21 cellular contexts compared by ENCODE assay signal in genomic region chr9:77486968-77487367, GRCh38.
DNase-seq lines count a peak whose midpoint lies in the region; ATAC-seq, FAIRE-seq and TF ChIP-seq lines count a peak whose summit lies in the region.
"Had no signal": no experiment of that assay in that cellular context is flagged by ENCODE, and none has a peak within 500 bp of the region (broad histone marks: within the 10 kb centered on the region; RNA-seq: fewer than 3 reads in every experiment).

No MANE protein-coding gene starts in this region.

- no peak overlapping the region for H3K4me3 ChIP-seq in astrocyte (ENCODE audit: insufficient read depth, low read depth, low read length)
- H3K4me3 ChIP-seq: BLaER1 treated with 17β-estradiol and CSF1 and Interleukin-3, amounts not matched to agents 10 nM and 100 nM; GM12878; K562; PC-9 had no signal

- peaks cover 3% of the 10 kb centered on the region for H3K4me1 ChIP-seq in astrocyte (ENCODE audit: insufficient read depth, low read length)

- H3K27me3 Mint-ChIP-seq in activated CD8-positive, alpha-beta memory T cell treated with anti-CD3 and anti-CD28 coated beads, Interleukin-2, amount 10 ng/mL, durations not matched to agents 7 days and 5 days: peaks cover 12% of the 10 kb centered on the region
- H3K27me3 Mint-ChIP-seq in astrocyte (ENCODE audit: low read depth, unreplicated experiment) (no peaks in the 10 kb centered on the region), T-helper 17 cell (peaks cover 29% of the 10 kb centered on the region)

- H3K4me2 ChIP-seq in astrocyte (ENCODE audit: low read length): no peak overlapping the region
- H3K4me2 ChIP-seq: BLaER1 treated with 17β-estradiol and CSF1 and Interleukin-3, amounts not matched to agents 10 nM and 100 nM; PC-9 had no signal

- no peak overlapping the region for H3K27ac ChIP-seq in astrocyte (ENCODE audit: low read depth, low read length)
- H3K27ac ChIP-seq: BLaER1 treated with 17β-estradiol and CSF1 and Interleukin-3, amounts not matched to agents 10 nM and 100 nM; PC-9 had no signal

- no peaks in the 10 kb centered on the region for H4K20me1 ChIP-seq in astrocyte (ENCODE audit: insufficient read depth, low read length)
- H4K20me1 ChIP-seq: BLaER1 treated with 17β-estradiol and CSF1 and Interleukin-3, amounts not matched to agents 10 nM and 100 nM had no signal

- H3K4me1 Mint-ChIP-seq in activated CD8-positive, alpha-beta memory T cell treated with anti-CD3 and anti-CD28 coated beads, Interleukin-2, amount 10 ng/mL, durations not matched to agents 7 days and 5 days: peaks cover 27% of the 10 kb centered on the region
- H3K4me1 Mint-ChIP-seq in astrocyte (ENCODE audit: low read depth, unreplicated experiment) (peaks cover 7% of the 10 kb centered on the region), T-helper 17 cell (peaks cover 3% of the 10 kb centered on the region)

- H3K27ac Mint-ChIP-seq in activated CD8-positive, alpha-beta memory T cell treated with anti-CD3 and anti-CD28 coated beads, Interleukin-2, amount 10 ng/mL, durations not matched to agents 7 days and 5 days: no peak overlapping the region
- H3K27ac Mint-ChIP-seq in astrocyte (ENCODE audit: unreplicated experiment) (peak overlapping the region; percentile 84), T-helper 17 cell (no peak overlapping the region)

- ATAC-seq in activated CD8-positive, alpha-beta memory T cell treated with anti-CD3 and anti-CD28 coated beads, Interleukin-2, amount 10 ng/mL, durations not matched to agents 7 days and 5 days: peak; percentile 39
- no peak for ATAC-seq in T-helper 17 cell
- ATAC-seq: GM12878, K562 had no signal

- no peak overlapping the region for H3K4me3 Mint-ChIP-seq in activated CD8-positive, alpha-beta memory T cell treated with anti-CD3 and anti-CD28 coated beads, Interleukin-2, amount 10 ng/mL, durations not matched to agents 7 days and 5 days
- H3K4me3 Mint-ChIP-seq in astrocyte (ENCODE audit: unreplicated experiment): no peak overlapping the region
- H3K4me3 Mint-ChIP-seq in T-helper 17 cell: no peak overlapping the region

- TF ChIP-seq CTCF in astrocyte (IDR thresholded peaks at IDR 0.05; ENCODE audit: insufficient read depth, low read depth, low read length): no peak

- H2AFZ ChIP-seq in astrocyte (ENCODE audit: low read depth, low read length): no peak overlapping the region
- H2AFZ ChIP-seq: PC-9 had no signal

- H3K36me3 ChIP-seq in astrocyte (ENCODE audit: insufficient read depth, low read length): no peaks in the 10 kb centered on the region
- H3K36me3 ChIP-seq: BLaER1 treated with 17β-estradiol and CSF1 and Interleukin-3, amounts not matched to agents 10 nM and 100 nM had no signal

- FAIRE-seq in astrocyte (lab: Jason Lieb, UNC): no peak
- FAIRE-seq: A204.1, GM12878, K562 had no signal

- no peaks in the 10 kb centered on the region for H3K9me3 Mint-ChIP-seq in activated CD8-positive, alpha-beta memory T cell treated with anti-CD3 and anti-CD28 coated beads, Interleukin-2, amount 10 ng/mL, durations not matched to agents 7 days and 5 days (ENCODE audit: low read depth)
- H3K9me3 Mint-ChIP-seq in astrocyte (ENCODE audit: unreplicated experiment): peaks cover 12% of the 10 kb centered on the region

- no peaks in the 10 kb centered on the region for H3K9me3 ChIP-seq in astrocyte (ENCODE audit: insufficient read depth, low read depth, low read length)
- H3K9me3 ChIP-seq in T-helper 17 cell (ENCODE audit: control insufficient read depth, low read length, poor library complexity, severe bottlenecking): no peaks in the 10 kb centered on the region

- H3K36me3 Mint-ChIP-seq in activated CD8-positive, alpha-beta memory T cell treated with anti-CD3 and anti-CD28 coated beads, Interleukin-2, amount 10 ng/mL, durations not matched to agents 7 days and 5 days: peaks cover 3% of the 10 kb centered on the region
- H3K36me3 Mint-ChIP-seq in astrocyte (ENCODE audit: low read depth, unreplicated experiment): no peaks in the 10 kb centered on the region
- H3K36me3 Mint-ChIP-seq in T-helper 17 cell (ENCODE audit: low read depth): peaks cover 3% of the 10 kb centered on the region

- H3K9ac ChIP-seq in astrocyte (ENCODE audit: low read length): no peak overlapping the region
- H3K9ac ChIP-seq: BLaER1 treated with 17β-estradiol and CSF1 and Interleukin-3, amounts not matched to agents 10 nM and 100 nM had no signal

- no peaks in the 10 kb centered on the region for H3K79me2 ChIP-seq in astrocyte (ENCODE audit: insufficient read depth, low read length)

- no peaks in the 10 kb centered on the region for H3K27me3 ChIP-seq in astrocyte (ENCODE audit: insufficient read depth, low read length)
- H3K27me3 ChIP-seq: BLaER1 treated with 17β-estradiol and CSF1 and Interleukin-3, amounts not matched to agents 10 nM and 100 nM had no signal

- DNase-seq in activated CD8-positive, alpha-beta memory T cell treated with anti-CD3 and anti-CD28 coated beads, Interleukin-2, amount 10 ng/mL, durations not matched to agents 7 days and 5 days: no peak
- DNase-seq in activated CD8-positive, alpha-beta memory T cell treated with anti-CD3 and anti-CD28 coated beads, Interleukin-2, amount 50 U/mL, for 48 hours: no peak
- DNase-seq in NCI-H226 (peak; percentile 44), astrocyte (ENCODE audit: low read depth) (peak; percentile 51), kidney glomerular epithelial cell (lab: John Stamatoyannopoulos, UW) (peak; percentile 16), T-helper 17 cell (no peak), NCI-H2029 treated with DMSO at 0.1 percent for 48 hours (lab: John Stamatoyannopoulos, UW) (no peak), GM19240 (ENCODE audit: insufficient read length, low spot score) (no peak)
- DNase-seq: DND-41, GDM1, GOT3, NCI-H1417 treated with DMSO at 0.1 percent for 48 hours, NCI-H1930, NCI-H2171 treated with DMSO at 0.1 percent for 48 hours, NCI-H774, PC-9, Right ventricle myocardium superior had no signal

- CTCF ChIA-PET in activated CD8-positive, alpha-beta memory T cell treated with anti-CD3 and anti-CD28 coated beads, Interleukin-2, amount 10 ng/mL, durations not matched to agents 7 days and 5 days (lab: Charles Lee): interaction anchor here (0.8 to 5.5 kb wide), 7 partner anchors 11 to 644 kb away, joined by 3 to 167 read pairs (median 6); no protein-coding TSS in a partner anchor

Comparison
In these comparisons a context has a peak if more than half of its experiments do, and no peak if none do; other contexts are left out.
1. DNase-seq: peak in NCI-H226 (single experiment), astrocyte (single experiment) and kidney glomerular epithelial cell (single experiment); none in activated CD8-positive, alpha-beta memory T cell treated with anti-CD3 and anti-CD28 coated beads, Interleukin-2, amount 10 ng/mL, durations not matched to agents 7 days and 5 days (single experiment), activated CD8-positive, alpha-beta memory T cell treated with anti-CD3 and anti-CD28 coated beads, Interleukin-2, amount 50 U/mL, for 48 hours (single experiment), T-helper 17 cell (0 of 3), NCI-H2029 treated with DMSO at 0.1 percent for 48 hours (single experiment) and GM19240 (single experiment).